In genomic region chr2:15591373-15591691, GRCh38 we compare ENCODE assay signal across 8 cellular contexts. TPM values are rescaled to one million over a fixed set of nuclear protein-coding genes. Genes with fewer than 3 reads are reported as not detected.
A peak's percentile ranks its signal among the peaks of the same experiment; 100 is the strongest.
DNase-seq lines count a peak whose midpoint lies in the region; ATAC-seq and TF ChIP-seq lines count a peak whose summit lies in the region.

No MANE protein-coding gene starts in this region.

- ATAC-seq in HG03025 (IDR thresholded peaks at IDR 0.05; ENCODE audit: low FRiP score, unreplicated experiment): no peak
- ATAC-seq in HG03139 (IDR thresholded peaks at IDR 0.05; ENCODE audit: unreplicated experiment): no peak
- no peak for ATAC-seq in HG03159 (IDR thresholded peaks at IDR 0.05; ENCODE audit: unreplicated experiment)

- peak overlapping the region; percentile 81 to 96 (median 91) for H3K27ac ChIP-seq in BLaER1 treated with 17β-estradiol and CSF1 and Interleukin-3, amounts not matched to agents 10 nM and 100 nM
- H3K27ac ChIP-seq in duodenal mucosa (ENCODE audit: low read depth, low read length): no peak overlapping the region

- no peaks in the 10 kb centered on the region for H3K27me3 ChIP-seq in BLaER1 treated with 17β-estradiol and CSF1 and Interleukin-3, amounts not matched to agents 10 nM and 100 nM
- H3K27me3 ChIP-seq in MG63 (no peaks in the 10 kb centered on the region), duodenal mucosa (ENCODE audit: control insufficient read depth in 1 of 2, insufficient read depth in 2 of 2, low read length in 2 of 2) (no peaks in the 10 kb centered on the region)

- H3K27ac Mint-ChIP-seq in nephron: peak overlapping the region; percentile 94 to 98 (median 97)

- peaks cover 16% of the 10 kb centered on the region for H3K36me3 Mint-ChIP-seq in nephron (ENCODE audit: low read depth)

- H3K4me3 ChIP-seq in BLaER1 treated with 17β-estradiol and CSF1 and Interleukin-3, amounts not matched to agents 10 nM and 100 nM: peak overlapping the region; percentile 76 to 97 (median 93)
- H3K4me3 ChIP-seq in MG63: peak overlapping the region; percentile 93
- H3K4me3 ChIP-seq in duodenal mucosa (ENCODE audit: low read depth in 1 of 2, low read length in 2 of 2): peak overlapping the region; percentile 89 to 96

- TF ChIP-seq CTCF in nephron (IDR thresholded peaks at IDR 0.05; ENCODE audit: unreplicated experiment in 3 of 3): no peak
- TF ChIP-seq CTCF in GM10248 (IDR thresholded peaks at IDR 0.05; ENCODE audit: control extremely low read depth, extremely low read depth, low read depth, missing control alignments): no peak

- H3K4me1 ChIP-seq in BLaER1 treated with 17β-estradiol and CSF1 and Interleukin-3, amounts not matched to agents 10 nM and 100 nM: peaks cover 18 to 26% (median 22%) of the 10 kb centered on the region in 10 experiments
- H3K4me1 ChIP-seq in duodenal mucosa (ENCODE audit: control insufficient read depth in 1 of 2, insufficient read depth in 2 of 2, low read length in 2 of 2): peaks cover 0 to 20% of the 10 kb centered on the region in 2 donors

- POLR2A ChIA-PET in GM10248 (lab: Yijun Ruan, JAX): interaction anchor here (0.6 kb wide), 1 partner anchor 551 kb away, joined by 3 read pairs; no protein-coding TSS in a partner anchor

- H3K4me1 Mint-ChIP-seq in nephron: peaks cover 21% of the 10 kb centered on the region

- peak overlapping the region; percentile 86 to 98 (median 94) for H3K9ac ChIP-seq in BLaER1 treated with 17β-estradiol and CSF1 and Interleukin-3, amounts not matched to agents 10 nM and 100 nM
- H3K9ac ChIP-seq in duodenal mucosa (ENCODE audit: low read depth in 1 of 2, low read length in 2 of 2): peak overlapping the region; percentile 38 to 86

- H3K9me3 ChIP-seq in BLaER1 treated with 17β-estradiol and CSF1 and Interleukin-3, amounts not matched to agents 10 nM and 100 nM (replicated peaks in 1 of 11): no peaks in the 10 kb centered on the region
- H3K9me3 ChIP-seq in MG63: no peaks in the 10 kb centered on the region
- no peaks in the 10 kb centered on the region for H3K9me3 ChIP-seq in duodenal mucosa (ENCODE audit: control insufficient read depth in 1 of 2, low read length in 2 of 2)

- peaks cover 14 to 23% (median 21%) of the 10 kb centered on the region in 11 experiments for H3K36me3 ChIP-seq in BLaER1 treated with 17β-estradiol and CSF1 and Interleukin-3, amounts not matched to agents 10 nM and 100 nM
- H3K36me3 ChIP-seq in MG63 (peaks cover 29% of the 10 kb centered on the region), duodenal mucosa (ENCODE audit: control insufficient read depth in 1 of 2, insufficient read depth in 2 of 2, low read length in 2 of 2) (peaks cover 9 to 15% of the 10 kb centered on the region in 2 donors)

- peak overlapping the region; percentile 72 to 94 (median 84) for H3K4me2 ChIP-seq in BLaER1 treated with 17β-estradiol and CSF1 and Interleukin-3, amounts not matched to agents 10 nM and 100 nM

- CTCF ChIA-PET in GM10248 (lab: Yijun Ruan, JAX): interaction anchor here (1.7 to 14.2 kb wide), 2 partner anchors 13 to 17 kb away, joined by 3 to 150 read pairs; no protein-coding TSS in a partner anchor

- DNase-seq in MG63 (no peak), GM10248 (ENCODE audit: extremely low spot score) (no peak)

- H4K20me1 ChIP-seq in BLaER1 treated with 17β-estradiol and CSF1 and Interleukin-3, amounts not matched to agents 10 nM and 100 nM: peaks cover 5 to 36% (median 28%) of the 10 kb centered on the region in 11 experiments; a peak in 16 of 22 replicates

- H3K27me3 Mint-ChIP-seq in nephron (ENCODE audit: low read depth): no peaks in the 10 kb centered on the region

- H3K4me3 Mint-ChIP-seq in nephron: peak overlapping the region; percentile 94 to 99 (median 98)

- H3K9me3 Mint-ChIP-seq in nephron: no peaks in the 10 kb centered on the region

RNA-seq across cellular contexts. Expression of gene DDX1, which starts 0.3 kb away (rescaled TPM):
- total RNA-seq in MG63 (2014; rRNA removed; shearing (Covaris generic); ENCODE audit: low replicate concordance): 108 and 126 TPM in 2 replicates

RNA-seq across cellular contexts. Expression of gene NBAS, which starts 30.2 kb away (rescaled TPM):
- total RNA-seq in MG63 (2014; rRNA removed; shearing (Covaris generic); ENCODE audit: low replicate concordance): 27.9 and 78.9 TPM in 2 replicates
